In genomic region chr17:73902416-73903181, GRCh38 we compare ENCODE assay signal across 8 cellular contexts.
DNase-seq lines count a peak whose midpoint lies in the region; ATAC-seq and TF ChIP-seq lines count a peak whose summit lies in the region.

No MANE protein-coding gene starts in this region.

- H3K9ac ChIP-seq in colonic mucosa (ENCODE audit: low read depth in 2 of 2, low read length in 2 of 2) = no peak overlapping the region

- peak overlapping the region; percentile 95 for H3K4me3 Mint-ChIP-seq in natural killer cell treated with Interleukin-12 subunit alpha and Interleukin-12 subunit beta and Interleukin-15 and Interleukin-18, amount 100 ng/mL, for 72 hours

- H3K36me3 ChIP-seq in colonic mucosa = no peaks in the 10 kb centered on the region

- TF ChIP-seq CTCF in colonic mucosa (IDR thresholded peaks at IDR 0.05) = no peak

- peak overlapping the region; percentile 62 to 88 for H3K27ac Mint-ChIP-seq in natural killer cell treated with Interleukin-12 subunit alpha and Interleukin-12 subunit beta and Interleukin-15 and Interleukin-18, amount 100 ng/mL, for 72 hours

- H3K27ac ChIP-seq in colonic mucosa = no peak overlapping the region

- H3K9me3 Mint-ChIP-seq in natural killer cell treated with Interleukin-12 subunit alpha and Interleukin-12 subunit beta and Interleukin-15 and Interleukin-18, amount 100 ng/mL, for 72 hours = no peaks in the 10 kb centered on the region

- peaks cover 7% of the 10 kb centered on the region for H3K27me3 ChIP-seq in colonic mucosa

- peaks cover 7% of the 10 kb centered on the region for H3K4me1 ChIP-seq in colonic mucosa

- H3K4me1 Mint-ChIP-seq in natural killer cell treated with Interleukin-12 subunit alpha and Interleukin-12 subunit beta and Interleukin-15 and Interleukin-18, amount 100 ng/mL, for 72 hours (ENCODE audit: low read depth in 2 of 2) = peaks cover 14 to 16% of the 10 kb centered on the region in 2 donors

- no peaks in the 10 kb centered on the region for H3K36me3 Mint-ChIP-seq in natural killer cell treated with Interleukin-12 subunit alpha and Interleukin-12 subunit beta and Interleukin-15 and Interleukin-18, amount 100 ng/mL, for 72 hours

- DNase-seq in DMS79 (lab: John Stamatoyannopoulos, UW) (peak; percentile 53), NCI-H128 (lab: John Stamatoyannopoulos, UW; ENCODE audit: unreplicated experiment) (peak; percentile 22), colonic mucosa (peak; percentile 36), OCI-M1 (lab: John Stamatoyannopoulos, UW) (no peak), ureter (ENCODE audit: low spot score) (no peak)
- no peak for DNase-seq in natural killer cell treated with Interleukin-12 subunit alpha and Interleukin-12 subunit beta and Interleukin-15 and Interleukin-18, amount 100 ng/mL, for 72 hours (ENCODE audit: low spot score)

- peak overlapping the region; percentile 27 for H3K4me3 ChIP-seq in colonic mucosa

- H3K9me3 ChIP-seq in colonic mucosa = no peaks in the 10 kb centered on the region

- H3K27me3 Mint-ChIP-seq in natural killer cell treated with Interleukin-12 subunit alpha and Interleukin-12 subunit beta and Interleukin-15 and Interleukin-18, amount 100 ng/mL, for 72 hours = peaks cover 10 to 11% of the 10 kb centered on the region in 2 donors

- no peak for ATAC-seq in natural killer cell treated with Interleukin-12 subunit alpha and Interleukin-12 subunit beta and Interleukin-15 and Interleukin-18, amount 100 ng/mL, for 72 hours
- no peak for ATAC-seq in GM18498 (IDR thresholded peaks at IDR 0.05; ENCODE audit: unreplicated experiment)
- no peak for ATAC-seq in SK-N-SH treated with all-trans-retinoic acid at 6 μM for 48 hours

- intact Hi-C loops in colonic mucosa (cut with DNase I) = no loop called here

TF ChIP-seq in SK-N-SH treated with all-trans-retinoic acid at 6 μM for 48 hours, 23 proteins besides CTCF, POLR2A, EP300 and RAD21:
- TF ChIP-seq PATZ1 (CRISPR knock-in tag; IDR thresholded peaks at IDR 0.05; ENCODE audit: borderline replicate concordance) (no peak), RARB (CRISPR knock-in tag; IDR thresholded peaks at IDR 0.05) (no peak), BACH2 (CRISPR knock-in tag; IDR thresholded peaks at IDR 0.05; ENCODE audit: borderline replicate concordance) (no peak), TSHZ2 (CRISPR knock-in tag; IDR thresholded peaks at IDR 0.05) (no peak), GLIS3 (CRISPR knock-in tag; IDR thresholded peaks at IDR 0.05) (no peak), ZC3H10 (CRISPR knock-in tag; IDR thresholded peaks at IDR 0.05) (no peak)

Comparison
In these comparisons a context has a peak if more than half of its experiments do, and no peak if none do; other contexts are left out.
1. DNase-seq: peak in DMS79 (single experiment), NCI-H128 (single experiment) and colonic mucosa (single experiment); none in natural killer cell treated with Interleukin-12 subunit alpha and Interleukin-12 subunit beta and Interleukin-15 and Interleukin-18, amount 100 ng/mL, for 72 hours (single experiment), OCI-M1 (single experiment) and ureter (single experiment).